Comparison of ENCODE assay signal across 18 cellular contexts in the genomic region with DNA sequence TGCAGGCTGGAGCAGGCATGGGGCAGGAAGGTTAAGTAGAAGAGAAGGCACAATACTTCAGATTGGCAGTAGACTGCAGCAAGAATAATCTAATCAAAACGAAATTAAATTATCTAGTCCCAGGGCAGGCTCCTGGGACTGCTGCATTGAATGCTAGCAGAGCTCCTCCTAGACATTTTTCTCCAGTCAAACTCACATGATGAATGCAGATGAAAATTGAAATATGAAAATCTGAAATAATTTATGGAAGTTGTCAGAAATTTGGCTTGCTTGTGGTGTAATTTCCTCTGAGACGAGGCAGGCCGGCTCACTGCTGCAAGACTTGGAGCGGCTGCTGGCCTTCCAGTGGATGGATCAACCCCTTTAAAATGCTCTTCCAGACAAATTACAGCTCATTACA.
"Had no signal": no experiment of that assay in that cellular context is flagged by ENCODE, and none has a peak within 500 bp of the region (broad histone marks: within the 10 kb centered on the region; RNA-seq: fewer than 3 reads in every experiment).

No MANE protein-coding gene starts in this region.

- H3K27me3 ChIP-seq: pancreas, uterus had no signal

- H3K27ac Mint-ChIP-seq: memory B cell; mesothelial cell of epicardium; natural killer cell treated with Interleukin-12 subunit alpha and Interleukin-12 subunit beta and Interleukin-15 and Interleukin-18, amount 100 ng/mL, for 72 hours; progenitor cell of endocrine pancreas; type B pancreatic cell had no signal

- H3K9me3 Mint-ChIP-seq: memory B cell; mesothelial cell of epicardium; natural killer cell treated with Interleukin-12 subunit alpha and Interleukin-12 subunit beta and Interleukin-15 and Interleukin-18, amount 100 ng/mL, for 72 hours; type B pancreatic cell had no signal

- H3K4me1 Mint-ChIP-seq: memory B cell, mesothelial cell of epicardium had no signal

- H3K36me3 Mint-ChIP-seq: memory B cell; mesothelial cell of epicardium; natural killer cell treated with Interleukin-12 subunit alpha and Interleukin-12 subunit beta and Interleukin-15 and Interleukin-18, amount 100 ng/mL, for 72 hours; type B pancreatic cell had no signal

- H3K4me3 Mint-ChIP-seq: memory B cell; mesothelial cell of epicardium; natural killer cell treated with Interleukin-12 subunit alpha and Interleukin-12 subunit beta and Interleukin-15 and Interleukin-18, amount 100 ng/mL, for 72 hours; type B pancreatic cell had no signal

- DNase-seq: effector memory CD4-positive, alpha-beta T cell; gastrocnemius medialis; left ventricle myocardium inferior; lower lobe of right lung; occipital lobe; pancreas; right cardiac atrium; small intestine; stimulated activated CD4-positive, alpha-beta T cell treated with anti-CD3 and anti-CD28 coated beads, Interleukin-12 subunit alpha, Interleukin-12 subunit beta, amount 100 ng/mL, for 4 hours; stimulated activated naive CD4-positive, alpha-beta T cell; uterus had no signal

- H3K36me3 ChIP-seq: esophagus muscularis mucosa, gastrocnemius medialis, left ventricle myocardium inferior, lower lobe of right lung, pancreas, uterus had no signal

- H3K4me3 ChIP-seq: gastrocnemius medialis, left ventricle myocardium inferior, lower lobe of right lung, pancreas, uterus had no signal

- ATAC-seq: gastrocnemius medialis; lower lobe of right lung; natural killer cell treated with Interleukin-12 subunit alpha and Interleukin-12 subunit beta and Interleukin-15 and Interleukin-18, amount 100 ng/mL, for 72 hours; pancreas; right cardiac atrium had no signal

- H3K4me1 ChIP-seq: esophagus muscularis mucosa, gastrocnemius medialis, left ventricle myocardium inferior, lower lobe of right lung, pancreas, uterus had no signal

- H3K9me3 ChIP-seq: esophagus muscularis mucosa, gastrocnemius medialis, left ventricle myocardium inferior, lower lobe of right lung, pancreas, uterus had no signal

- H3K27ac ChIP-seq: epithelial cell of prostate, esophagus muscularis mucosa, gastrocnemius medialis, left ventricle myocardium inferior, lower lobe of right lung, pancreas, uterus had no signal
